15 cellular contexts compared by ENCODE assay signal in the genomic region with DNA sequence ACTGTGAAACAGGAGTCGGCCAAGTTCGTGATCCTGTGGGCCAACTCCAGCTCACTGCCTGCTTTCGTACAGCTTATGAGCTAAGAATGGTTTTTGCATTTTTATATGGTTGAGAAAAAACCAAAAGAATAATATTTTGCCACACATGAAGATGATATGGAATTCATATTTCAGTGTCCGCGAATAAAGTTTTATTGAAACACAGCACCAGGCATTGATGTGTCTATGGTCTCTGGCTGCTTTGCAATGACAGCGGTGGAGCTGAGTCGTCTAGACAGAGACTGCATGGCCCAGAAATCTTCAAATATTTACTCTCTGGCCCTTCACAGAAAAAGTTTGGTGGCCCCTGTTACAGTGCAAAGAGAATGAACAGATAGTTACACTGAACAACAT. TPM values are rescaled to one million over a fixed set of nuclear protein-coding genes. Genes with fewer than 3 reads are reported as not detected.
DNase-seq lines count a peak whose midpoint lies in the region; ATAC-seq, FAIRE-seq and TF ChIP-seq lines count a peak whose summit lies in the region.
"Had no signal": no experiment of that assay in that cellular context is flagged by ENCODE, and none has a peak within 500 bp of the region (broad histone marks: within the 10 kb centered on the region; RNA-seq: fewer than 3 reads in every experiment).

No MANE protein-coding gene starts in this region.

- H3K4me1 Mint-ChIP-seq in endothelial cell (ENCODE audit: unreplicated experiment): peaks cover 62% of the 10 kb centered on the region
- no peaks in the 10 kb centered on the region for H3K4me1 Mint-ChIP-seq in activated T-helper 17 cell treated with anti-CD3 and anti-CD28 coated beads, Interleukin-2, amount 50 U/mL, for 72 hours

- peaks cover 5% of the 10 kb centered on the region for H3K36me3 Mint-ChIP-seq in endothelial cell (ENCODE audit: low read depth, unreplicated experiment)
- no peaks in the 10 kb centered on the region for H3K36me3 Mint-ChIP-seq in activated T-helper 17 cell treated with anti-CD3 and anti-CD28 coated beads, Interleukin-2, amount 50 U/mL, for 72 hours (ENCODE audit: low read depth)

- 60% methylated on average over 7 of the region's 7 CpGs for WGBS in GM12878 (ENCODE audit: insufficient coverage, insufficient replicate concordance, low lambda C conversion rate, missing lambda C conversion rate)

- TF ChIP-seq RAD21 in GM12878 (IDR thresholded peaks at IDR 0.05; ENCODE audit: insufficient read depth, low read depth, low read length): no peak

- TF ChIP-seq EP300 in GM12878 (IDR thresholded peaks at IDR 0.05; ENCODE audit: borderline replicate concordance in 1 of 2, control insufficient read depth in 1 of 2, low read depth in 2 of 2, low read length in 2 of 2): no peak

- H3K4me3 Mint-ChIP-seq in endothelial cell (ENCODE audit: unreplicated experiment): no peak overlapping the region
- H3K4me3 Mint-ChIP-seq in activated T-helper 17 cell treated with anti-CD3 and anti-CD28 coated beads, Interleukin-2, amount 50 U/mL, for 72 hours: no peak overlapping the region
- H3K4me3 Mint-ChIP-seq: GM23338 had no signal

- no peak overlapping the region for H3K27ac ChIP-seq in GM12878 (ENCODE audit: control insufficient read depth, insufficient read depth)
- peak overlapping the region; percentile 86 for H3K27ac ChIP-seq in parathyroid adenoma
- H3K27ac ChIP-seq in vagina: peak overlapping the region; percentile 75

- no TSS peak for BruUV-seq in GM12878 (replicated peaks; lab: Mats Ljungman, UMichigan)

- TF ChIP-seq POLR2A in GM12878 (IDR thresholded peaks at IDR 0.05; ENCODE audit: low read depth, low read length) (no peak), vagina (IDR thresholded peaks at IDR 0.05) (no peak)

- no peak for FAIRE-seq in GM12878 (lab: Jason Lieb, UNC)

- H3K27ac Mint-ChIP-seq in endothelial cell (ENCODE audit: unreplicated experiment): peak overlapping the region; percentile 95
- H3K27ac Mint-ChIP-seq in activated T-helper 17 cell treated with anti-CD3 and anti-CD28 coated beads, Interleukin-2, amount 50 U/mL, for 72 hours: no peak overlapping the region
- H3K27ac Mint-ChIP-seq: GM23338 had no signal

- no peaks in the 10 kb centered on the region for H3K9me3 ChIP-seq in GM12878 (replicated peaks; ENCODE audit: control insufficient read depth, insufficient read depth, low read length)
- no peaks in the 10 kb centered on the region for H3K9me3 ChIP-seq in parathyroid adenoma (ENCODE audit: control insufficient read depth, low read length)
- H3K9me3 ChIP-seq in vagina: no peaks in the 10 kb centered on the region

- H3K36me3 ChIP-seq in GM12878 (ENCODE audit: control insufficient read depth in 2 of 2, insufficient read depth in 2 of 2, low read length in 1 of 2): no peaks in the 10 kb centered on the region
- no peaks in the 10 kb centered on the region for H3K36me3 ChIP-seq in parathyroid adenoma (ENCODE audit: control insufficient read depth, insufficient read depth, low read length)
- H3K36me3 ChIP-seq in vagina: no peaks in the 10 kb centered on the region

- ATAC-seq in GM12878: no peak
- no peak for ATAC-seq in GM19467 (IDR thresholded peaks at IDR 0.05; ENCODE audit: unreplicated experiment)
- ATAC-seq in activated T-helper 17 cell treated with anti-CD3 and anti-CD28 coated beads, Interleukin-2, amount 50 U/mL, for 72 hours (replicated peaks): no peak
- ATAC-seq: GM23338, HCT116, PC-3 had no signal

- POLR2A ChIA-PET in GM12878 (lab: Charles Lee): interaction anchor here (0.6 kb wide), 1 partner anchor 96 kb away, joined by 3 read pairs; no protein-coding TSS in a partner anchor

- no peak for TF ChIP-seq CTCF in GM12878 (IDR thresholded peaks at IDR 0.05 in 2 of 3, conservative IDR thresholded peaks at IDR 0.05 in 1 of 3; ENCODE audit: control insufficient read depth in 2 of 3, extremely low read depth in 1 of 3, insufficient read depth in 1 of 3, low read depth in 3 of 3, low read length in 3 of 3)
- TF ChIP-seq CTCF in endothelial cell (IDR thresholded peaks at IDR 0.05; ENCODE audit: unreplicated experiment): no peak
- no peak for TF ChIP-seq CTCF in parathyroid adenoma (IDR thresholded peaks at IDR 0.05)
- TF ChIP-seq CTCF in vagina (IDR thresholded peaks at IDR 0.05): no peak

- H3K27me3 ChIP-seq in GM12878 (replicated peaks in 1 of 2; ENCODE audit: control insufficient read depth in 2 of 2, insufficient read depth in 2 of 2, low read length in 1 of 2) (peaks cover 0 to 2% of the 10 kb centered on the region in 2 experiments; a peak in 2 of 4 replicates), parathyroid adenoma (ENCODE audit: control insufficient read depth, insufficient read depth, low read length) (no peaks in the 10 kb centered on the region), vagina (no peaks in the 10 kb centered on the region)

- H3K4me2 ChIP-seq in GM12878 (ENCODE audit: control insufficient read depth, insufficient read depth) (no peak overlapping the region), parathyroid adenoma (ENCODE audit: low read length) (no peak overlapping the region)
- H3K4me2 ChIP-seq: GM23338 had no signal

- no peak for DNase-seq in GM12878 (ENCODE audit: low read depth, low spot score)
- no peak for DNase-seq in endothelial cell (ENCODE audit: low spot score)
- no peak for DNase-seq in vagina (ENCODE audit: extremely low spot score in 2 of 2)
- no peak for DNase-seq in activated gamma-delta T cell (lab: John Stamatoyannopoulos, UW)
- DNase-seq: ACHN, DMS79 treated with DMSO at 0.1 percent for 48 hours, NCI-H1417 treated with DMSO at 0.1 percent for 48 hours, NCI-H187 treated with DMSO at 0.1 percent for 48 hours, NCI-H226, PC-3 had no signal

- peaks cover 5% of the 10 kb centered on the region for H3K27me3 Mint-ChIP-seq in endothelial cell (ENCODE audit: unreplicated experiment)
- peaks cover 16% of the 10 kb centered on the region for H3K27me3 Mint-ChIP-seq in activated T-helper 17 cell treated with anti-CD3 and anti-CD28 coated beads, Interleukin-2, amount 50 U/mL, for 72 hours

- no peak overlapping the region for H2AFZ ChIP-seq in GM12878 (ENCODE audit: control insufficient read depth, low read depth, low read length)
- no peak overlapping the region for H2AFZ ChIP-seq in parathyroid adenoma
- H2AFZ ChIP-seq: GM23338 had no signal

- no peaks in the 10 kb centered on the region for H3K9me3 Mint-ChIP-seq in endothelial cell (ENCODE audit: unreplicated experiment)
- no peaks in the 10 kb centered on the region for H3K9me3 Mint-ChIP-seq in activated T-helper 17 cell treated with anti-CD3 and anti-CD28 coated beads, Interleukin-2, amount 50 U/mL, for 72 hours
- H3K9me3 Mint-ChIP-seq: GM23338 had no signal

- no peak overlapping the region for H3K9ac ChIP-seq in GM12878 (ENCODE audit: control insufficient read depth, insufficient read depth, low read length)
- H3K9ac ChIP-seq in parathyroid adenoma: no peak overlapping the region

- no peak overlapping the region for H3K4me3 ChIP-seq in GM12878
- H3K4me3 ChIP-seq in parathyroid adenoma (ENCODE audit: low read depth, low read length): no peak overlapping the region
- no peak overlapping the region for H3K4me3 ChIP-seq in vagina
- H3K4me3 ChIP-seq: GM23338 had no signal

- RAD21 ChIA-PET in GM12878 (lab: Charles Lee; ENCODE audit: unreplicated experiment): interaction anchor here (0.5 to 1.4 kb wide), 2 partner anchors 57 to 235 kb away, joined by 3 to 4 read pairs; no protein-coding TSS in a partner anchor

- H3K79me2 ChIP-seq in GM12878 (ENCODE audit: control insufficient read depth, insufficient read depth, low read length): no peaks in the 10 kb centered on the region
- peaks cover 6% of the 10 kb centered on the region for H3K79me2 ChIP-seq in parathyroid adenoma

- in situ Hi-C loops in GM12878 (cut with MboI): loop anchor here (25.0 kb wide), 1 partner anchor 1610 kb away; no protein-coding TSS in a partner anchor

- SMC1A ChIA-PET in GM12878 (lab: Charles Lee; ENCODE audit: uncharacterized antibody, unreplicated experiment): interaction anchor here (1.1 to 1.2 kb wide), 4 partner anchors 9 to 421 kb away, joined by 3 to 6 read pairs (median 5); no protein-coding TSS in a partner anchor

- CTCF ChIA-PET in GM12878 (lab: Yijun Ruan, JAX): interaction anchor here (0.7 to 3.0 kb wide), 6 partner anchors 10 to 182 kb away, joined by 3 to 17 read pairs (median 5); no protein-coding TSS in a partner anchor

- H4K20me1 ChIP-seq in GM12878 (ENCODE audit: control insufficient read depth, insufficient read depth): no peaks in the 10 kb centered on the region

- intact Hi-C loops in GM12878 (cut with micrococcal nuclease; ENCODE audit: unreplicated experiment): no loop called here
- intact Hi-C loops in vagina (cut with DNase I): no loop called here

- H3K4me1 ChIP-seq in GM12878 (ENCODE audit: control insufficient read depth, insufficient read depth, low read length) (no peaks in the 10 kb centered on the region), parathyroid adenoma (peaks cover 38% of the 10 kb centered on the region), vagina (peaks cover 18% of the 10 kb centered on the region)

RNA-seq across cellular contexts. Expression of a gene that starts 20.2 kb away (rescaled TPM):
- total RNA-seq in GM12878 (2013; cell fraction: nucleolus; rRNA removed): 3.0 TPM in 2 replicates
- 4.0 and 4.1 TPM in 2 replicates for total RNA-seq in GM12878 (2014; rRNA removed)
- total RNA-seq in GM12878 (2014; rRNA removed; fragmentation: Illumina TruSeq; extraction: Trizol): 2.9 and 3.2 TPM in 2 replicates
- 6.9 and 8.0 TPM in 2 replicates for total RNA-seq in GM12878 (2021)
- polyA plus RNA-seq in GM12878 (2011; ENCODE audit: low read depth): not detected
- 0.91 and 1.0 TPM in 2 replicates for polyA plus RNA-seq in GM12878 (2011; rRNA removed)
- 1.3 and 1.6 TPM in 2 replicates for polyA plus RNA-seq in GM12878 (2011; cell fraction: cytosol; rRNA removed)
- polyA plus RNA-seq in GM12878 (2011; cell fraction: nucleus; rRNA removed): 0.86 and 1.6 TPM in 2 replicates
- 0.03 and 0.20 TPM in 2 replicates for polyA plus RNA-seq in GM12878 (2012)
- 2.9 and 4.9 TPM in 2 replicates for polyA plus RNA-seq in GM12878 (2014; fragmentation: Illumina TruSeq; extraction: Trizol)
- 1 to 10 TPM in 1 of 2 experiments, under 1 TPM in 1; 0.90 to 1.1 TPM for polyA plus RNA-seq in GM12878 (2014; fragmentation: Nextera tagmentation; extraction: Ambion mirVana)
- polyA plus RNA-seq in GM12878 (2014; rRNA removed): 2.6 and 2.7 TPM in 2 replicates
- 1 to 10 TPM; 3.2 to 4.3 TPM for polyA plus RNA-seq in GM12878 (2016; fragmentation: Nextera tagmentation; extraction: Ambion mirVana)
- polyA minus RNA-seq in GM12878 (2011; rRNA and poly(A)+ RNA removed): 2.8 and 3.7 TPM in 2 replicates
- polyA minus RNA-seq in GM12878 (2011; cell fraction: cytosol; rRNA and poly(A)+ RNA removed): 1.6 and 1.7 TPM in 2 replicates
- 0.73 and 2.3 TPM in 2 replicates for polyA minus RNA-seq in GM12878 (2011; cell fraction: nucleus; rRNA and poly(A)+ RNA removed)
- total RNA-seq in endothelial cell (ENCODE audit: unreplicated experiment): 23.1 TPM
- total RNA-seq in vagina: 1.2 TPM
- total RNA-seq in activated T-helper 17 cell treated with anti-CD3 and anti-CD28 coated beads, Interleukin-2, amount 50 U/mL, for 72 hours: under 1 TPM in 1 of 2 donors, not detected in 1; 0.19 TPM
